In the genomic region with DNA sequence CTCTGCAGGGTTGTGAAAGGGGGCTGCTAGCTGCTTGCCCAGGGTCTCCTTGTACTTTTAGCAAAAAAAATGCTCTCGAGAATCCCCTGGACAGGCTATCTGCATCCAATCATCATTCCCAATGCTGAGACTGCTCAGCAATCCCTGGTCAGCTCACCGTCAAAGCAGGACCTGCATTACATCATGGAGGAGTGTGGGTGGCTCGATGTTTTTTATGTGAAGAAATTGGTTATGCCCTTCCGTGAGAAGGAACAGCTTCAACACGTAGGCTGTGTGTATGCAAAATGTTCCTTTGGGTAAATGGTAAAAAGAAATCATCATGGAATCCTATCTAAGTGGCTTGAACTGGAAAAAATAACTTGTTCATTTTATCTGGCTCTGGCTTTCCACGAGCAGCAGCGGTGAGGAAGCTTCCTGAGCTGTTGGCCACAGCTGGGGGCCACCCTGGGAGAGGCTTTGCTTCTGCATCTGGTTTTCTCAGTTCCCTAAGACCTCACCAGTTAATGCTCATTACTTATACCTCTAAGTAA, we compare ENCODE assay signal across 9 cellular contexts.
DNase-seq lines count a peak whose midpoint lies in the region; ATAC-seq and TF ChIP-seq lines count a peak whose summit lies in the region.
"Had no signal": no experiment of that assay in that cellular context is flagged by ENCODE, and none has a peak within 500 bp of the region (broad histone marks: within the 10 kb centered on the region; RNA-seq: fewer than 3 reads in every experiment).

No MANE protein-coding gene starts in this region.

- no peaks in the 10 kb centered on the region for H3K9me3 ChIP-seq in CD8-positive, alpha-beta T cell (ENCODE audit: low read length)
- H3K9me3 ChIP-seq in muscle layer of colon (ENCODE audit: low read length), result no peaks in the 10 kb centered on the region

- peaks cover 58% of the 10 kb centered on the region for H3K36me3 Mint-ChIP-seq in CD8-positive, alpha-beta T cell

- no peak overlapping the region for H3K4me3 ChIP-seq in CD8-positive, alpha-beta T cell (ENCODE audit: low read depth, low read length)
- H3K4me3 ChIP-seq in muscle layer of colon (ENCODE audit: low read depth in 1 of 2, low read length in 2 of 2), result no peak overlapping the region

- no peak overlapping the region for H3K9ac ChIP-seq in muscle layer of colon (ENCODE audit: low read length)

- DNase-seq in CD8-positive, alpha-beta T cell, result peak in 1 of 7 experiments; percentile 42
- peak; percentile 45 for DNase-seq in activated CD8-positive, alpha-beta memory T cell treated with anti-CD3 and anti-CD28 coated beads, Interleukin-2, amount 50 U/mL, for 4 hours
- DNase-seq in mesenteric fat pad (ENCODE audit: low spot score) (no peak), hippocampal formation (lab: John Stamatoyannopoulos, UW) (no peak), nucleus accumbens (lab: John Stamatoyannopoulos, UW) (no peak)
- DNase-seq: midbrain had no signal

- H3K36me3 ChIP-seq in CD8-positive, alpha-beta T cell (ENCODE audit: insufficient read depth, low read length), result no peaks in the 10 kb centered on the region
- H3K36me3 ChIP-seq in muscle layer of colon (ENCODE audit: insufficient read depth, low read length), result no peaks in the 10 kb centered on the region

- no peak for ATAC-seq in CD8-positive, alpha-beta T cell
- ATAC-seq in HG02884 (IDR thresholded peaks at IDR 0.05; ENCODE audit: unreplicated experiment), result peak; percentile 41
- no peak for ATAC-seq in HG02571 (IDR thresholded peaks at IDR 0.05; ENCODE audit: unreplicated experiment)

- peak overlapping the region; percentile 86 for H3K27ac ChIP-seq in CD8-positive, alpha-beta T cell (ENCODE audit: low read depth, low read length)
- H3K27ac ChIP-seq in muscle layer of colon (ENCODE audit: low read depth, low read length), result peak overlapping the region; percentile 82

- H3K4me1 Mint-ChIP-seq in CD8-positive, alpha-beta T cell (ENCODE audit: low read depth), result peaks cover 98% of the 10 kb centered on the region

- TF ChIP-seq CTCF in CD8-positive, alpha-beta T cell (IDR thresholded peaks at IDR 0.05), result no peak

- no peaks in the 10 kb centered on the region for H3K27me3 Mint-ChIP-seq in CD8-positive, alpha-beta T cell (ENCODE audit: low read depth)

- H3K4me1 ChIP-seq in CD8-positive, alpha-beta T cell (ENCODE audit: insufficient read depth, low read length), result peaks cover 97% of the 10 kb centered on the region
- peaks cover 44% of the 10 kb centered on the region for H3K4me1 ChIP-seq in muscle layer of colon (ENCODE audit: insufficient read depth, low read length)

- CTCF ChIA-PET in CD8-positive, alpha-beta T cell (lab: Charles Lee), result interaction anchor here (0.8 to 2.9 kb wide), 7 partner anchors 8 to 234 kb away, joined by 3 to 13 read pairs (median 4); no protein-coding TSS in a partner anchor

- no peaks in the 10 kb centered on the region for H3K9me3 Mint-ChIP-seq in CD8-positive, alpha-beta T cell

- H3K4me3 Mint-ChIP-seq in CD8-positive, alpha-beta T cell, result peak overlapping the region; percentile 90

- H3K27ac Mint-ChIP-seq in CD8-positive, alpha-beta T cell, result peak overlapping the region; percentile 99

- intact Hi-C loops in CD8-positive, alpha-beta T cell (cut with DNase I, micrococcal nuclease), result loop anchor here (2.0 to 5.0 kb wide), 2 partner anchors 15 to 110 kb away; a partner anchor contains a TSS

- POLR2A ChIA-PET in CD8-positive, alpha-beta T cell (lab: Charles Lee), result interaction anchor here (0.7 to 3.2 kb wide), 9 partner anchors 9 to 266 kb away, joined by 3 to 15 read pairs (median 3); a partner anchor contains a TSS

- H3K27me3 ChIP-seq in CD8-positive, alpha-beta T cell (ENCODE audit: insufficient read depth, low read length), result no peaks in the 10 kb centered on the region
- H3K27me3 ChIP-seq in muscle layer of colon (ENCODE audit: control insufficient read depth in 1 of 2, insufficient read depth in 2 of 2, low read length in 2 of 2), result no peaks in the 10 kb centered on the region
